10 cellular contexts compared by ENCODE assay signal in the genomic region with DNA sequence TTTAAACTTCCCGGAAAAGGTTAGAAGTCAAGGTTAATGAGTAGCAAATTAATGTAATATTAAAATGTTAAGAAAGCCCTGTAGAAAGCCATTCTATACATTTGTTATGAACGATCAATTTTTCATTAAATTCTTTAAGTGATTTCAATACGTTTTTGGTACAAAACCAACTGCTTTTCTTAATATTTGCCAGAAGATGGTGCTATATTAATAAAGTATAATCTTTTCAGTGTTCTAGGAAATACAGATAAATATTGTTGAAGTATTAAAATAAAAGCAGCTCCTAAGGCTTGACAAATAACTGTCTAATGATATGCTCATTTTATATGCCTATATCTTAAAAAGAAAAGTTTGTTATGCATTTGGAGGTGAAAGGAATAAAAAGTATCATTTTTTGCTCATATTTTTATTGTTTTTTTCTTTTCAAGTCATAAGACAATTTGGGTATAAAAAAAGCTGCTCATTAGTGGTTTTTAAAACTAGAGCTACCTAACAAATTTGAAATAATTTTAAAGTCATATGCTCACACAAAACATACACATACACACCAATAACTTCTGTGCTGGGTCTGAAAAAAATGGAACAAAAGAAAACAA.
DNase-seq lines count a peak whose midpoint lies in the region; ATAC-seq and TF ChIP-seq lines count a peak whose summit lies in the region.
"Had no signal": no experiment of that assay in that cellular context is flagged by ENCODE, and none has a peak within 500 bp of the region (broad histone marks: within the 10 kb centered on the region; RNA-seq: fewer than 3 reads in every experiment).

No MANE protein-coding gene starts in this region.

- no peaks in the 10 kb centered on the region for H4K20me1 ChIP-seq in PC-3 (ENCODE audit: low read length)

- H3K27ac ChIP-seq in PC-3 (ENCODE audit: low read length) (no peak overlapping the region), aorta (ENCODE audit: low read depth in 1 of 2, low read length in 2 of 2) (no peak overlapping the region)

- ATAC-seq in PC-3 (no peak), GM21381 (IDR thresholded peaks at IDR 0.05; ENCODE audit: unreplicated experiment) (no peak), aorta (ENCODE audit: low FRiP score) (no peak)
- no peak for ATAC-seq in stimulated activated naive CD8-positive, alpha-beta T cell treated with anti-CD3 and anti-CD28 coated beads, Interleukin-15, Interleukin-2, amounts not matched to agents 100 U/mL and 50 U/mL, for 24 hours
- ATAC-seq: naive thymus-derived CD4-positive, alpha-beta T cell had no signal

- H3K36me3 ChIP-seq in BE2C (no peaks in the 10 kb centered on the region), PC-3 (ENCODE audit: low read depth, low read length) (no peaks in the 10 kb centered on the region), aorta (ENCODE audit: control insufficient read depth in 1 of 2, insufficient read depth in 2 of 2, low read length in 1 of 2) (no peaks in the 10 kb centered on the region)

- no peak overlapping the region for H3K27ac Mint-ChIP-seq in HFFc6
- H3K27ac Mint-ChIP-seq: naive thymus-derived CD4-positive, alpha-beta T cell had no signal

- peak; percentile 27; the same call in 1 of the 2 replicates for TF ChIP-seq CTCF in BE2C (IDR thresholded peaks at IDR 0.05; ENCODE audit: low read depth, low read length)
- peak; percentile 75 for TF ChIP-seq CTCF in HFFc6 (IDR thresholded peaks at IDR 0.05)
- TF ChIP-seq CTCF in PC-3 (conservative IDR thresholded peaks at IDR 0.05; ENCODE audit: low read depth, low read length) = peak; percentile 68
- peak; percentile 28 for TF ChIP-seq CTCF in fibroblast of the aortic adventitia (IDR thresholded peaks at IDR 0.05; ENCODE audit: insufficient read depth, low read length)

- no peak overlapping the region for H3K9ac ChIP-seq in PC-3 (ENCODE audit: low read length)

- H3K9me3 ChIP-seq in BE2C = no peaks in the 10 kb centered on the region
- no peaks in the 10 kb centered on the region for H3K9me3 ChIP-seq in PC-3 (ENCODE audit: low read length)
- H3K9me3 ChIP-seq in aorta (ENCODE audit: control insufficient read depth, low read length) = no peaks in the 10 kb centered on the region

- DNase-seq in BE2C = no peak
- no peak for DNase-seq in HFFc6
- DNase-seq in PC-3 = peak; percentile 50
- DNase-seq in fibroblast of the aortic adventitia (ENCODE audit: low read depth) = peak; percentile 39
- no peak for DNase-seq in stimulated activated naive CD8-positive, alpha-beta T cell treated with anti-CD3 and anti-CD28 coated beads, Interleukin-15, Interleukin-2, amounts not matched to agents 100 U/mL and 50 U/mL, for 24 hours
- DNase-seq in aorta = no peak
- no peak for DNase-seq in stimulated activated CD4-positive, alpha-beta T cell treated with anti-CD3 and anti-CD28 coated beads, Interleukin-2, amount 100 ng/mL, for 24 hours
- DNase-seq: naive thymus-derived CD4-positive, alpha-beta T cell had no signal

- H3K9me2 ChIP-seq in PC-3 (replicated peaks; ENCODE audit: low read length) = no peaks in the 10 kb centered on the region

- H3K27me3 ChIP-seq in BE2C (no peaks in the 10 kb centered on the region), PC-3 (ENCODE audit: low read length) (no peaks in the 10 kb centered on the region), aorta (ENCODE audit: control insufficient read depth in 1 of 2, insufficient read depth in 2 of 2, low read length in 1 of 2) (no peaks in the 10 kb centered on the region)

- no peaks in the 10 kb centered on the region for H3K79me2 ChIP-seq in PC-3 (ENCODE audit: low read length)

- no peaks in the 10 kb centered on the region for H3K36me3 Mint-ChIP-seq in HFFc6 (ENCODE audit: low read depth)
- H3K36me3 Mint-ChIP-seq: naive thymus-derived CD4-positive, alpha-beta T cell had no signal

- H3K9me3 Mint-ChIP-seq in HFFc6 = no peaks in the 10 kb centered on the region
- H3K9me3 Mint-ChIP-seq: naive thymus-derived CD4-positive, alpha-beta T cell had no signal

- no TSS peak for BruUV-seq in PC-3 (replicated peaks; lab: Mats Ljungman, UMichigan)

- H3K4me2 ChIP-seq in PC-3 (ENCODE audit: low read length) = no peak overlapping the region

- POLR2A ChIA-PET in PC-3 (lab: Charles Lee; ENCODE audit: unreplicated experiment) = interaction anchor here (0.5 kb wide), 1 partner anchor 791 kb away, joined by 4 read pairs; no protein-coding TSS in a partner anchor

- CTCF ChIA-PET in PC-3 (lab: Charles Lee) = interaction anchor here (1.0 to 3.1 kb wide), 2 partner anchors 9 to 257 kb away, joined by 3 to 18 read pairs; no protein-coding TSS in a partner anchor

- H3K4me1 ChIP-seq in BE2C (peaks cover 8% of the 10 kb centered on the region; the same call in 1 of the 2 replicates), PC-3 (ENCODE audit: insufficient read depth, low read length) (peaks cover 16% of the 10 kb centered on the region), aorta (ENCODE audit: control insufficient read depth in 1 of 2, insufficient read depth in 2 of 2, low read length in 2 of 2) (no peaks in the 10 kb centered on the region)

- H3F3A ChIP-seq in PC-3 (ENCODE audit: low read length, unreplicated experiment) = peaks cover 6% of the 10 kb centered on the region

- intact Hi-C loops in PC-3 (cut with micrococcal nuclease) (loop anchor here (1.0 to 5.0 kb wide), 6 partner anchors 256 to 1312 kb away; no protein-coding TSS in a partner anchor), aorta (cut with DNase I) (no loop called here)

- peaks cover 13% of the 10 kb centered on the region for H3K4me1 Mint-ChIP-seq in HFFc6 (ENCODE audit: low read depth)
- H3K4me1 Mint-ChIP-seq: central memory CD8-positive, alpha-beta T cell; naive thymus-derived CD4-positive, alpha-beta T cell had no signal

- no peaks in the 10 kb centered on the region for H3K27me3 Mint-ChIP-seq in HFFc6 (ENCODE audit: insufficient read depth)
- H3K27me3 Mint-ChIP-seq: central memory CD8-positive, alpha-beta T cell had no signal

- 28 to 31% methylated on average over 3 of the region's 3 CpGs for WGBS in aorta, 2 donors

- no peak overlapping the region for H3K4me3 Mint-ChIP-seq in HFFc6
- H3K4me3 Mint-ChIP-seq: central memory CD8-positive, alpha-beta T cell; naive thymus-derived CD4-positive, alpha-beta T cell had no signal

- H3K4me3 ChIP-seq in BE2C (ENCODE audit: low read depth, low read length) (no peak overlapping the region), PC-3 (ENCODE audit: low read length) (no peak overlapping the region), fibroblast of the aortic adventitia (ENCODE audit: low read depth, low read length) (no peak overlapping the region), aorta (ENCODE audit: low read length in 2 of 2) (no peak overlapping the region)

- no peak overlapping the region for H2AFZ ChIP-seq in PC-3 (ENCODE audit: low read length)

Comparison
In these comparisons a context has a peak if more than half of its experiments do, and no peak if none do; other contexts are left out.
1. DNase-seq: peak in PC-3 (single experiment) and fibroblast of the aortic adventitia (single experiment); none in BE2C (single experiment), HFFc6 (single experiment), stimulated activated naive CD8-positive, alpha-beta T cell treated with anti-CD3 and anti-CD28 coated beads, Interleukin-15, Interleukin-2, amounts not matched to agents 100 U/mL and 50 U/mL, for 24 hours (single experiment), aorta (0 of 2) and stimulated activated CD4-positive, alpha-beta T cell treated with anti-CD3 and anti-CD28 coated beads, Interleukin-2, amount 100 ng/mL, for 24 hours (0 of 2).
2. Peak in every context shown above with its lines, with median percentiles within 50 percentile points of each other: CTCF ChIP-seq.